26 cellular contexts compared by ENCODE assay signal in the genomic region with DNA sequence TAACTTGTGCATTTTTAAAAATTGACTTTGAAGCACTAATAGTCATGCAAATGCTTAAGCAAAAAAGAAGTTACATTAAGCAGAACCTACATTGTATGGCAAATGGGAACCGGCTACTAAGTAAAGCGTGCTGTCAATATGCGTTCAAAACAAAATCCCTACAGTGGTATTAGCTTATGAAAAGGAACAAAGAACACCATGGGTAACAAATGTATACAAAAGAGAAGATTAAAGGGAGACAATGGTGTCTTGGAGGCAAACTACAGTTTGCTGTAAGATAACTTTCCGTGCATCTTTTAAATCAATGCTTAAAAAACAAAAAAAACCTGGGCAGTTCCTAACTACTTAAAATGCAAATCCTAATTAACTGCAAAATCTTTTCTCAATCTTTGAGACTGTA. TPM values are rescaled to one million over a fixed set of nuclear protein-coding genes. Genes with fewer than 3 reads are reported as not detected.
A peak's percentile ranks its signal among the peaks of the same experiment; 100 is the strongest.
DNase-seq lines count a peak whose midpoint lies in the region; ATAC-seq, FAIRE-seq and TF ChIP-seq lines count a peak whose summit lies in the region.
"Had no signal": no experiment of that assay in that cellular context is flagged by ENCODE, and none has a peak within 500 bp of the region (broad histone marks: within the 10 kb centered on the region; RNA-seq: fewer than 3 reads in every experiment).

No MANE protein-coding gene starts in this region.

- no peaks in the 10 kb centered on the region for H3K79me2 ChIP-seq in PC-3 (ENCODE audit: low read length)
- H3K79me2 ChIP-seq in mammary epithelial cell (ENCODE audit: insufficient read depth, low read length), result peaks cover 56% of the 10 kb centered on the region

- no peak for TF ChIP-seq POLR2A in GM12892 (IDR thresholded peaks at IDR 0.05; ENCODE audit: low read depth, low read length)

- no peaks in the 10 kb centered on the region for H3K27me3 ChIP-seq in PC-3 (ENCODE audit: low read length)
- no peaks in the 10 kb centered on the region for H3K27me3 ChIP-seq in mammary epithelial cell (ENCODE audit: insufficient read depth, low read length)
- H3K27me3 ChIP-seq: BLaER1 treated with 17β-estradiol and CSF1 and Interleukin-3, amounts not matched to agents 10 nM and 100 nM had no signal

- dilution Hi-C loops in mammary epithelial cell (cut with HindIII; ENCODE audit: low sequenced_read_pairs), result no loop called here

- WGBS in mammary epithelial cell (ENCODE audit: low coverage, missing lambda C conversion rate), result 60% methylated on average over 4 of the region's 4 CpGs

- in situ Hi-C loops in mammary epithelial cell (cut with MboI; ENCODE audit: low sequenced_read_pairs in 2 of 2), result no loop called here

- CTCF ChIA-PET in PC-3 (lab: Charles Lee), result no interaction called here
- CTCF ChIA-PET in mammary epithelial cell (lab: Charles Lee; ENCODE audit: low non-redundant PET), result no interaction called here

- H3K9ac ChIP-seq in PC-3 (ENCODE audit: low read length), result no peak overlapping the region
- H3K9ac ChIP-seq in mammary epithelial cell (ENCODE audit: insufficient read depth, low read length), result no peak overlapping the region
- H3K9ac ChIP-seq: GM23248 had no signal

- DNase-seq in GM12892 (ENCODE audit: insufficient read length) (no peak), PC-3 (no peak), mammary epithelial cell (no peak), NCI-H345 (lab: John Stamatoyannopoulos, UW) (no peak), medulla oblongata (ENCODE audit: extremely low spot score) (no peak)
- no peak for DNase-seq in stimulated activated CD4-positive, alpha-beta T cell treated with anti-CD3 and anti-CD28 coated beads, Interleukin-4, amount 100 ng/mL, for 1 hour
- DNase-seq: CD8-positive, alpha-beta T cell; DMS79; GM23248; Kasumi-1; MM.1S; NCI-H1092; NCI-H146; NCI-H2029 treated with DMSO at 0.1 percent for 48 hours; NCI-H2171; NCI-H446 treated with DMSO at 0.1 percent for 48 hours; NCI-H69; NK-92 treated with Interleukin-12 subunit alpha and Interleukin-12 subunit beta, amount 100 ng/mL, for 24 hours; RPMI8226; SHP77 treated with DMSO at 0.1 percent for 48 hours; T-cell had no signal

- H3F3A ChIP-seq in PC-3 (ENCODE audit: low read length, unreplicated experiment), result no peaks in the 10 kb centered on the region

- H3K4me2 ChIP-seq in PC-3 (ENCODE audit: low read length) (no peak overlapping the region), mammary epithelial cell (ENCODE audit: insufficient read depth, low read depth, low read length) (no peak overlapping the region)
- H3K4me2 ChIP-seq: BLaER1 treated with 17β-estradiol and CSF1 and Interleukin-3, amounts not matched to agents 10 nM and 100 nM had no signal

- H3K36me3 ChIP-seq in PC-3 (ENCODE audit: low read depth, low read length), result peaks cover 55% of the 10 kb centered on the region
- peaks cover 30% of the 10 kb centered on the region for H3K36me3 ChIP-seq in mammary epithelial cell (ENCODE audit: insufficient read depth, low read length)

- H3K27ac ChIP-seq in 22Rv1 (0 out of 2 replicates have a peak overlapping the region, but pooled peaks have one; percentile 69), PC-3 (ENCODE audit: low read length) (no peak overlapping the region), mammary epithelial cell (ENCODE audit: insufficient read depth, low read depth, low read length) (no peak overlapping the region)
- H3K27ac ChIP-seq: GM23248 had no signal

- H4K20me1 ChIP-seq in PC-3 (ENCODE audit: low read length), result no peaks in the 10 kb centered on the region
- H4K20me1 ChIP-seq in mammary epithelial cell (ENCODE audit: insufficient read depth, low read length), result no peaks in the 10 kb centered on the region

- peak; percentile 54 for FAIRE-seq in GM12892 (lab: Jason Lieb, UNC)
- FAIRE-seq: D721Med had no signal

- BruUV-seq in PC-3 (replicated peaks; lab: Mats Ljungman, UMichigan) (TSS peak; percentile 73), mammary epithelial cell (replicated peaks; lab: Mats Ljungman, UMichigan) (TSS peak; percentile 81)

- H2AFZ ChIP-seq in PC-3 (ENCODE audit: low read length) (no peak overlapping the region), mammary epithelial cell (ENCODE audit: low read depth, low read length) (no peak overlapping the region)
- H2AFZ ChIP-seq: GM23248 had no signal

- no peak overlapping the region for H3K4me3 ChIP-seq in PC-3 (ENCODE audit: low read length)
- H3K4me3 ChIP-seq in mammary epithelial cell (replicated peaks in 1 of 3; ENCODE audit: insufficient read depth in 1 of 3, low read depth in 2 of 3, low read length in 3 of 3), result no peak overlapping the region
- H3K4me3 ChIP-seq: BLaER1 treated with 17β-estradiol and CSF1 and Interleukin-3, amounts not matched to agents 10 nM and 100 nM; GM23248 had no signal

- TF ChIP-seq CTCF in 22Rv1 (IDR thresholded peaks at IDR 0.05), result no peak
- TF ChIP-seq CTCF in PC-3 (conservative IDR thresholded peaks at IDR 0.05; ENCODE audit: low read depth, low read length), result no peak
- TF ChIP-seq CTCF in mammary epithelial cell (conservative IDR thresholded peaks at IDR 0.05 in 1 of 2, IDR thresholded peaks at IDR 0.05 in 1 of 2; ENCODE audit: extremely low read depth in 1 of 2, insufficient read depth in 1 of 2, low read depth in 1 of 2, low read length in 2 of 2), result no peak

- ATAC-seq in PC-3 (no peak), HG03196 (IDR thresholded peaks at IDR 0.05; ENCODE audit: unreplicated experiment) (no peak)
- ATAC-seq: CD8-positive, alpha-beta T cell; SK-N-SH treated with all-trans-retinoic acid at 6 μM for 48 hours; T-cell had no signal

- H3K9me3 ChIP-seq in PC-3 (ENCODE audit: low read length), result no peaks in the 10 kb centered on the region
- no peaks in the 10 kb centered on the region for H3K9me3 ChIP-seq in mammary epithelial cell (replicated peaks; ENCODE audit: insufficient read depth, low read length)
- H3K9me3 ChIP-seq: BLaER1 treated with 17β-estradiol and CSF1 and Interleukin-3, amounts not matched to agents 10 nM and 100 nM had no signal

- no peaks in the 10 kb centered on the region for H3K4me1 ChIP-seq in PC-3 (ENCODE audit: insufficient read depth, low read length)
- H3K4me1 ChIP-seq in mammary epithelial cell (ENCODE audit: insufficient read depth, low read length), result peaks cover 8% of the 10 kb centered on the region

- intact Hi-C loops in PC-3 (cut with micrococcal nuclease) (no loop called here), mammary epithelial cell (cut with micrococcal nuclease) (loop anchor here (10.0 kb wide), 1 partner anchor 714 kb away; a partner anchor contains a TSS)

- no peaks in the 10 kb centered on the region for H3K9me2 ChIP-seq in PC-3 (replicated peaks; ENCODE audit: low read length)

- POLR2A ChIA-PET in PC-3 (lab: Charles Lee; ENCODE audit: unreplicated experiment), result no interaction called here

RNA-seq across cellular contexts. Expression of a gene that starts 10.5 kb away (rescaled TPM):
- polyA plus RNA-seq in GM12892 (2012; ENCODE audit: missing spikeins), result 34.1 TPM
- total RNA-seq in PC-3 (2014; rRNA removed) (162 and 175 TPM in 2 replicates), mammary epithelial cell (100 to 1,000 TPM; 147 to 222 TPM)
- polyA plus RNA-seq in mammary epithelial cell, result 226 TPM
- polyA minus RNA-seq in mammary epithelial cell, result 73.5 TPM

RNA-seq across cellular contexts. Expression of a gene that starts 28.0 kb away (rescaled TPM):
- polyA plus RNA-seq in GM12892 (2012; ENCODE audit: missing spikeins), result 18.1 TPM
- total RNA-seq in PC-3 (2014; rRNA removed) (15.9 and 23.2 TPM in 2 replicates), mammary epithelial cell (10 to 100 TPM; 11.5 to 20.5 TPM)
- polyA plus RNA-seq in mammary epithelial cell, result 16.0 TPM
- polyA minus RNA-seq in mammary epithelial cell, result 7.3 TPM

RNA-seq across cellular contexts. Expression of a gene that starts 28.3 kb away (rescaled TPM):
- polyA plus RNA-seq in GM12892 (2012; ENCODE audit: missing spikeins), result 30.1 TPM
- 34.2 and 42.5 TPM in 2 replicates for total RNA-seq in PC-3 (2014; rRNA removed)
- 10 to 100 TPM; 23.2 to 30.2 TPM for total RNA-seq in mammary epithelial cell
- polyA plus RNA-seq in mammary epithelial cell, result 6.5 TPM
- 35.0 TPM for polyA minus RNA-seq in mammary epithelial cell
